Comparison of ENCODE assay signal across 8 cellular contexts in genomic region chr22:42071508-42071907, GRCh38. TPM values are rescaled to one million over a fixed set of nuclear protein-coding genes. Genes with fewer than 3 reads are reported as not detected.
A peak's percentile ranks its signal among the peaks of the same experiment; 100 is the strongest.
DNase-seq lines count a peak whose midpoint lies in the region; ATAC-seq and TF ChIP-seq lines count a peak whose summit lies in the region.
"Not testable (repeated sequence)": the region's sequence is repeated elsewhere in the genome, so short reads cannot be mapped to it uniquely, and the experiment has no call there.

No MANE protein-coding gene starts in this region.

- H3K36me3 Mint-ChIP-seq in activated CD8-positive, alpha-beta memory T cell treated with anti-CD3 and anti-CD28 coated beads, Interleukin-2, amount 10 ng/mL, durations not matched to agents 7 days and 5 days: peaks cover 12% of the 10 kb centered on the region
- not testable (repeated sequence) for H3K36me3 Mint-ChIP-seq in mesothelial cell of epicardium, type B pancreatic cell

- intact Hi-C loops in PC-3 (cut with micrococcal nuclease): loop anchor here (2.0 kb wide), 1 partner anchor 105 kb away; no protein-coding TSS in a partner anchor
- intact Hi-C loops in breast epithelium (cut with DNase I; ENCODE audit: low total_unique reads); sciatic nerve (cut with DNase I): not testable (repeated sequence)

- TF ChIP-seq CTCF in GM12864 (IDR thresholded peaks at IDR 0.05; ENCODE audit: low read depth, low read length, missing control alignments); PC-3 (conservative IDR thresholded peaks at IDR 0.05; ENCODE audit: low read depth, low read length); breast epithelium (IDR thresholded peaks at IDR 0.05); foreskin fibroblast (IDR thresholded peaks at IDR 0.05; ENCODE audit: low read depth, low read length); mesothelial cell of epicardium (IDR thresholded peaks at IDR 0.05; ENCODE audit: unreplicated experiment); type B pancreatic cell (conservative IDR thresholded peaks at IDR 0.05): not testable (repeated sequence)

- peaks cover 14% of the 10 kb centered on the region for H3K4me1 ChIP-seq in PC-3 (ENCODE audit: insufficient read depth, low read length)
- not testable (repeated sequence) for H3K4me1 ChIP-seq in breast epithelium

- peak overlapping the region; percentile 75 for H2AFZ ChIP-seq in PC-3 (ENCODE audit: low read length)

- not testable (repeated sequence) for H3K9me3 ChIP-seq in PC-3 (ENCODE audit: low read length); breast epithelium

- not testable (repeated sequence) for H3K27me3 Mint-ChIP-seq in activated CD8-positive, alpha-beta memory T cell treated with anti-CD3 and anti-CD28 coated beads, Interleukin-2, amount 10 ng/mL, durations not matched to agents 7 days and 5 days; mesothelial cell of epicardium (ENCODE audit: low read depth); type B pancreatic cell

- peak overlapping the region; percentile 98 for H3K4me2 ChIP-seq in PC-3 (ENCODE audit: low read length)

- peak overlapping the region; percentile 81 for H3K4me3 Mint-ChIP-seq in activated CD8-positive, alpha-beta memory T cell treated with anti-CD3 and anti-CD28 coated beads, Interleukin-2, amount 10 ng/mL, durations not matched to agents 7 days and 5 days
- H3K4me3 Mint-ChIP-seq in mesothelial cell of epicardium (peak overlapping the region; percentile 78), type B pancreatic cell (peak overlapping the region; percentile 95)

- peak overlapping the region; percentile 90 for H3K27ac Mint-ChIP-seq in activated CD8-positive, alpha-beta memory T cell treated with anti-CD3 and anti-CD28 coated beads, Interleukin-2, amount 10 ng/mL, durations not matched to agents 7 days and 5 days
- H3K27ac Mint-ChIP-seq in mesothelial cell of epicardium (peak overlapping the region; percentile 96), type B pancreatic cell (peak overlapping the region; percentile 96)

- H3K36me3 ChIP-seq in PC-3 (ENCODE audit: low read depth, low read length); breast epithelium: not testable (repeated sequence)

- H3F3A ChIP-seq in PC-3 (ENCODE audit: low read length, unreplicated experiment): not testable (repeated sequence)

- not testable (repeated sequence) for H3K27ac ChIP-seq in PC-3 (ENCODE audit: low read length)
- peak overlapping the region; percentile 81 to 87 for H3K27ac ChIP-seq in breast epithelium

- H3K9ac ChIP-seq in PC-3 (ENCODE audit: low read length): peak overlapping the region; percentile 70

- not testable (repeated sequence) for TF ChIP-seq POLR2A in breast epithelium (IDR thresholded peaks at IDR 0.05)

- DNase-seq in GM12864 (ENCODE audit: low read depth); PC-3; activated CD8-positive, alpha-beta memory T cell treated with anti-CD3 and anti-CD28 coated beads, Interleukin-2, amount 10 ng/mL, durations not matched to agents 7 days and 5 days; breast epithelium (ENCODE audit: low spot score in 2 of 2); foreskin fibroblast; mesothelial cell of epicardium (ENCODE audit: low spot score in 2 of 2, unreplicated experiment in 2 of 2); type B pancreatic cell (ENCODE audit: extremely low spot score, unreplicated experiment): not testable (repeated sequence)
- peak; percentile 34 for DNase-seq in sciatic nerve (ENCODE audit: low spot score)

- not testable (repeated sequence) for H3K9me2 ChIP-seq in PC-3 (replicated peaks; ENCODE audit: low read length)

- not testable (repeated sequence) for ATAC-seq in PC-3; activated CD8-positive, alpha-beta memory T cell treated with anti-CD3 and anti-CD28 coated beads, Interleukin-2, amount 10 ng/mL, durations not matched to agents 7 days and 5 days; sciatic nerve

- CTCF ChIA-PET in PC-3 (lab: Charles Lee): not testable (repeated sequence)
- CTCF ChIA-PET in activated CD8-positive, alpha-beta memory T cell treated with anti-CD3 and anti-CD28 coated beads, Interleukin-2, amount 10 ng/mL, durations not matched to agents 7 days and 5 days (lab: Charles Lee): interaction anchor here (1.5 to 2.3 kb wide), 3 partner anchors 8 to 115 kb away, joined by 4 to 9 read pairs (median 5); partner anchors contain the start of gene SMDT1

- H3K4me1 Mint-ChIP-seq in activated CD8-positive, alpha-beta memory T cell treated with anti-CD3 and anti-CD28 coated beads, Interleukin-2, amount 10 ng/mL, durations not matched to agents 7 days and 5 days: peaks cover 34% of the 10 kb centered on the region
- H3K4me1 Mint-ChIP-seq in mesothelial cell of epicardium: peaks cover 36% of the 10 kb centered on the region
- peaks cover 27% of the 10 kb centered on the region for H3K4me1 Mint-ChIP-seq in type B pancreatic cell (ENCODE audit: unreplicated experiment)

- POLR2A ChIA-PET in PC-3 (lab: Charles Lee; ENCODE audit: unreplicated experiment): not testable (repeated sequence)

- H3K27me3 ChIP-seq in PC-3 (ENCODE audit: low read length); breast epithelium: not testable (repeated sequence)

- H3K9me3 Mint-ChIP-seq in activated CD8-positive, alpha-beta memory T cell treated with anti-CD3 and anti-CD28 coated beads, Interleukin-2, amount 10 ng/mL, durations not matched to agents 7 days and 5 days (ENCODE audit: low read depth); mesothelial cell of epicardium; type B pancreatic cell: not testable (repeated sequence)

- not testable (repeated sequence) for BruUV-seq in PC-3 (replicated peaks; lab: Mats Ljungman, UMichigan)

- not testable (repeated sequence) for H4K20me1 ChIP-seq in PC-3 (ENCODE audit: low read length)

- H3K4me3 ChIP-seq in GM12864 (ENCODE audit: low read depth, low read length) (peak overlapping the region; percentile 77; the same call in 1 of the 2 replicates), PC-3 (ENCODE audit: low read length) (peak overlapping the region; percentile 77), breast epithelium (peak overlapping the region; percentile 61 to 76 (median 64)), foreskin fibroblast (ENCODE audit: low read depth in 1 of 2, low read length in 2 of 2) (peak overlapping the region; percentile 59 to 76)

- not testable (repeated sequence) for H3K79me2 ChIP-seq in PC-3 (ENCODE audit: low read length)

RNA-seq across cellular contexts. Expression of gene NAGA, which starts 0.9 kb away (rescaled TPM):
- total RNA-seq in PC-3 (2014; rRNA removed): 25.1 and 27.2 TPM in 2 replicates
- 10 to 100 TPM; 23.1 to 27.1 TPM for total RNA-seq in activated CD8-positive, alpha-beta memory T cell treated with anti-CD3 and anti-CD28 coated beads, Interleukin-2, amount 10 ng/mL, durations not matched to agents 7 days and 5 days
- total RNA-seq in breast epithelium: 10 to 100 TPM; 22.9 to 38.9 (median 27.2) TPM
- total RNA-seq in mesothelial cell of epicardium: 19.4 to 20.7 TPM (median 19.5 TPM) in 3 replicates
- 17.0 TPM for total RNA-seq in sciatic nerve
- total RNA-seq in type B pancreatic cell (ENCODE audit: low replicate concordance): 24.1 and 35.9 TPM in 2 replicates

RNA-seq across cellular contexts. Expression of gene PHETA2, which starts 2.5 kb away (rescaled TPM):
- total RNA-seq in PC-3 (2014; rRNA removed) (0.04 TPM in 1 of 2 replicates, not detected in the other), breast epithelium (10 to 100 TPM; 11.5 to 18.0 (median 11.6) TPM), mesothelial cell of epicardium (7.8 to 8.3 TPM (median 8.1 TPM) in 3 replicates), sciatic nerve (12.8 TPM), type B pancreatic cell (ENCODE audit: low replicate concordance) (4.1 and 11.9 TPM in 2 replicates)
- total RNA-seq in activated CD8-positive, alpha-beta memory T cell treated with anti-CD3 and anti-CD28 coated beads, Interleukin-2, amount 10 ng/mL, durations not matched to agents 7 days and 5 days: 1 to 10 TPM; 2.0 to 2.5 TPM

RNA-seq across cellular contexts. Expression of gene SMDT1, which starts 8.0 kb away (rescaled TPM):
- 17.5 and 18.3 TPM in 2 replicates for total RNA-seq in PC-3 (2014; rRNA removed)
- total RNA-seq in activated CD8-positive, alpha-beta memory T cell treated with anti-CD3 and anti-CD28 coated beads, Interleukin-2, amount 10 ng/mL, durations not matched to agents 7 days and 5 days: 10 to 100 TPM; 60.4 to 72.1 TPM
- 10 to 100 TPM; 13.9 to 19.7 (median 16.2) TPM for total RNA-seq in breast epithelium
- total RNA-seq in mesothelial cell of epicardium: 71.0 to 87.4 TPM (median 78.9 TPM) in 3 replicates
- total RNA-seq in sciatic nerve: 53.3 TPM
- 80.6 and 102 TPM in 2 replicates for total RNA-seq in type B pancreatic cell (ENCODE audit: low replicate concordance)

RNA-seq across cellular contexts. Expression of gene NDUFA6, which starts 19.1 kb away (rescaled TPM):
- total RNA-seq in PC-3 (2014; rRNA removed) (91.5 and 118 TPM in 2 replicates), breast epithelium (10 to 100 TPM; 37.3 to 61.1 (median 45.2) TPM), mesothelial cell of epicardium (52.6 to 54.2 TPM (median 53.4 TPM) in 3 replicates), sciatic nerve (31.9 TPM), type B pancreatic cell (ENCODE audit: low replicate concordance) (93.9 and 109 TPM in 2 replicates)
- total RNA-seq in activated CD8-positive, alpha-beta memory T cell treated with anti-CD3 and anti-CD28 coated beads, Interleukin-2, amount 10 ng/mL, durations not matched to agents 7 days and 5 days: 10 to 100 TPM; 75.9 to 91.6 TPM

RNA-seq across cellular contexts. Expression of gene CYP2D6, which starts 59.1 kb away (rescaled TPM):
- 0.52 and 0.55 TPM in 2 replicates for total RNA-seq in PC-3 (2014; rRNA removed)
- 1 to 10 TPM; 2.3 to 2.5 TPM for total RNA-seq in activated CD8-positive, alpha-beta memory T cell treated with anti-CD3 and anti-CD28 coated beads, Interleukin-2, amount 10 ng/mL, durations not matched to agents 7 days and 5 days
- total RNA-seq in breast epithelium: 1 to 10 TPM in 1 of 3 donors, under 1 TPM in 2; 0.16 to 2.0 (median 0.73) TPM
- total RNA-seq in mesothelial cell of epicardium: 6.3 to 7.2 TPM (median 6.4 TPM) in 3 replicates
- total RNA-seq in sciatic nerve: 2.0 TPM
- total RNA-seq in type B pancreatic cell (ENCODE audit: low replicate concordance): 3.1 and 4.0 TPM in 2 replicates
